In the genomic region with DNA sequence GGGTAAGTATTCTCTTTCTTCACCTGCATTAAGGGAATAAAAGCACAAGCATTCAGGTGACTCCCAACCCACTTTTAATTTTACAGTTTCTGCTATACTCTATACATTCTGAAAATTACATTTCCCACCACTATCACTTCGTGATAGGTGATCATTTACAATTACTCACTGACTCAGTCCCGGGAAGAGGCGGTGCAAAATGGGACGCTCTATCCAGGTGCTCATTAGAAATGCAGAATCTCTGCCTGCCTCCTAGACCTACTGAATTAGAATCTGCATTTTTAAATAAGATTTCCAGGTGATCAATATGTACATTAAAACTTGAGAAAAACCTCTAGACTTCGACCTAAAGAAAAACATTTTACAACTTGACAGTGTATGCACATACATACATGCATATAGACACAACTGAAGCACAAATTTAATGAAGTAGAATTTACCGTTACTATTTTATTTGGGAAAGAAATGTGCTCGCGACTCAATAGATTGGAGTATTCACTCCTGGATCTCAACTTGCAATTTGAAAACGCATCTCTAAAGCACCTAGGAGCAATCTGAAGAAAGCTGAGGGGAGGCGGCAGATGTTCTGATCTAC, we compare ENCODE assay signal across 8 cellular contexts. TPM values are rescaled to one million over a fixed set of nuclear protein-coding genes. Genes with fewer than 3 reads are reported as not detected.
DNase-seq lines count a peak whose midpoint lies in the region; ATAC-seq and TF ChIP-seq lines count a peak whose summit lies in the region.

No MANE protein-coding gene starts in this region.

- H3K4me3 Mint-ChIP-seq in T-cell: peak overlapping the region; percentile 94 to 98 (median 97)

- H3K36me3 ChIP-seq in psoas muscle (ENCODE audit: insufficient read depth in 1 of 2, low read depth in 1 of 2): no peaks in the 10 kb centered on the region

- peaks cover 55 to 69% (median 56%) of the 10 kb centered on the region in 3 donors for H3K4me1 Mint-ChIP-seq in T-cell

- no peaks in the 10 kb centered on the region for H3K9me3 ChIP-seq in psoas muscle

- H3K27ac Mint-ChIP-seq in T-cell: peak overlapping the region; percentile 99 to 100

- 38 to 45% (median 40%) methylated on average over 10 of the region's 10 CpGs for WGBS in psoas muscle, 3 donors

- peaks cover 1% of the 10 kb centered on the region for H3K4me1 ChIP-seq in psoas muscle

- peaks cover 7% of the 10 kb centered on the region for H3K36me3 Mint-ChIP-seq in T-cell

- TF ChIP-seq CTCF in fibroblast of villous mesenchyme (IDR thresholded peaks at IDR 0.05; ENCODE audit: insufficient read depth, low read depth, low read length) (no peak), psoas muscle (IDR thresholded peaks at IDR 0.05) (no peak)

- H3K27me3 Mint-ChIP-seq in T-cell: no peaks in the 10 kb centered on the region

- POLR2A ChIA-PET in T-cell (lab: Charles Lee): interaction anchor here (0.7 to 1.2 kb wide), 3 partner anchors 11 to 113 kb away, joined by 3 to 6 read pairs (median 3); no protein-coding TSS in a partner anchor

- H3K4me3 ChIP-seq in GM08714 (ENCODE audit: low read length): peak overlapping the region; percentile 75
- peak overlapping the region; percentile 86 for H3K4me3 ChIP-seq in fibroblast of villous mesenchyme (ENCODE audit: low read depth, low read length)
- H3K4me3 ChIP-seq in psoas muscle: peak overlapping the region; percentile 89

- H3K27ac ChIP-seq in psoas muscle: peak overlapping the region; percentile 91

- no peaks in the 10 kb centered on the region for H3K9me3 Mint-ChIP-seq in T-cell

- H3K27me3 ChIP-seq in psoas muscle (ENCODE audit: insufficient read depth in 3 of 3, low read length in 2 of 3): no peaks in the 10 kb centered on the region

- DNase-seq in T-cell: no peak
- DNase-seq in fibroblast of villous mesenchyme (ENCODE audit: low read depth): no peak
- DNase-seq in psoas muscle: no peak
- DNase-seq in ureter (ENCODE audit: low spot score): no peak
- DNase-seq in SHP77 treated with DMSO at 0.1 percent for 48 hours (lab: John Stamatoyannopoulos, UW): no peak

- ATAC-seq in T-cell (replicated peaks in 1 of 4) (no peak), psoas muscle (no peak), HG02981 (IDR thresholded peaks at IDR 0.05; ENCODE audit: unreplicated experiment) (no peak), HG03342 (IDR thresholded peaks at IDR 0.05; ENCODE audit: unreplicated experiment) (no peak)

- CTCF ChIA-PET in T-cell (lab: Charles Lee): interaction anchor here (0.8 to 0.9 kb wide), 4 partner anchors 17 to 87 kb away, joined by 3 to 5 read pairs (median 3); no protein-coding TSS in a partner anchor

- intact Hi-C loops in psoas muscle (cut with DNase I): loop anchor here in 1 of 2 donors (5.0 kb wide), 3 partner anchors 41 to 89 kb away; no protein-coding TSS in a partner anchor

RNA-seq across cellular contexts. Expression of gene TGFBR2, which starts 0.6 kb away (rescaled TPM):
- 100 to 1,000 TPM; 114 to 145 (median 127) TPM for total RNA-seq in T-cell
- 34.8 and 37.1 TPM in 2 replicates for total RNA-seq in fibroblast of villous mesenchyme
- 10 to 100 TPM; 36.0 to 51.8 (median 44.6) TPM for total RNA-seq in psoas muscle
- 10 to 100 TPM; 19.7 to 58.8 (median 23.4) TPM for polyA plus RNA-seq in psoas muscle
- 177 TPM for total RNA-seq in ureter
